Comparison of ENCODE assay signal across 8 cellular contexts in genomic region chr17:2214887-2215615, GRCh38.
DNase-seq lines count a peak whose midpoint lies in the region; ATAC-seq and TF ChIP-seq lines count a peak whose summit lies in the region.

No MANE protein-coding gene starts in this region.

- H3K27me3 ChIP-seq in DOHH2 (ENCODE audit: control insufficient read depth, low read length): no peaks in the 10 kb centered on the region
- no peaks in the 10 kb centered on the region for H3K27me3 ChIP-seq in ovary

- TF ChIP-seq CTCF in DOHH2 (IDR thresholded peaks at IDR 0.05; ENCODE audit: low read depth, low read length, poor library complexity, severe bottlenecking) (no peak), ovary (IDR thresholded peaks at IDR 0.05) (no peak)

- H3K9me3 ChIP-seq in DOHH2 (ENCODE audit: control insufficient read depth, insufficient read depth, low read length) (no peaks in the 10 kb centered on the region), ovary (no peaks in the 10 kb centered on the region)

- H4K20me1 ChIP-seq in DOHH2 (ENCODE audit: control insufficient read depth, insufficient read depth, low read depth, low read length): 0 out of 2 replicates have a peak, but pooled peaks cover 4% of the 10 kb centered on the region

- H3K4me2 ChIP-seq in DOHH2 (ENCODE audit: low read length): peak overlapping the region; percentile 87

- H3K36me3 ChIP-seq in DOHH2 (ENCODE audit: control insufficient read depth, low read length) (peaks cover 6% of the 10 kb centered on the region; the same call in 1 of the 2 replicates), ovary (no peaks in the 10 kb centered on the region)

- 4 to 7% (median 6%) methylated on average over 11 of the region's 11 CpGs for WGBS in ovary, 3 donors

- no peak for TF ChIP-seq EP300 in ovary (IDR thresholded peaks at IDR 0.05)

- H3K27ac ChIP-seq in DOHH2 (ENCODE audit: low read depth, low read length): peak overlapping the region; percentile 84
- H3K27ac ChIP-seq in epithelial cell of prostate: peak overlapping the region; percentile 72
- peak overlapping the region; percentile 76 to 94 for H3K27ac ChIP-seq in ovary

- intact Hi-C loops in ovary (cut with DNase I): loop anchor here in 1 of 4 donors (5.0 kb wide), 1 partner anchor 38 kb away; no protein-coding TSS in a partner anchor

- peaks cover 15% of the 10 kb centered on the region for H3K79me2 ChIP-seq in DOHH2 (ENCODE audit: control insufficient read depth, low read length)

- no peaks in the 10 kb centered on the region for H3K9me2 ChIP-seq in DOHH2 (replicated peaks; ENCODE audit: control insufficient read depth, low read length)

- no peak for ATAC-seq in GM21717 (IDR thresholded peaks at IDR 0.05; ENCODE audit: unreplicated experiment)
- no peak for ATAC-seq in HG03520 (IDR thresholded peaks at IDR 0.05; ENCODE audit: unreplicated experiment)
- ATAC-seq in HG03378 (IDR thresholded peaks at IDR 0.05; ENCODE audit: unreplicated experiment): no peak

- TF ChIP-seq POLR2A in ovary (IDR thresholded peaks at IDR 0.05): no peak

- DNase-seq in SHP77 (lab: John Stamatoyannopoulos, UW) (peak; percentile 20 to 25), epithelial cell of prostate (ENCODE audit: low read depth, low spot score) (no peak), ovary (peak in 2 of 5 donors; percentile 62 to 67), NOMO-1 treated with dmso at 0.1 percent for 144 hours (lab: John Stamatoyannopoulos, UW; ENCODE audit: unreplicated experiment) (no peak)

- H3K4me1 ChIP-seq in DOHH2 (ENCODE audit: control insufficient read depth, low read length) (peaks cover 58% of the 10 kb centered on the region), ovary (ENCODE audit: insufficient read depth) (peaks cover 21% of the 10 kb centered on the region)

- H3F3A ChIP-seq in DOHH2 (ENCODE audit: control insufficient read depth, insufficient read depth): peaks cover 15% of the 10 kb centered on the region

- H3K4me3 ChIP-seq in DOHH2 (ENCODE audit: low read length) (peak overlapping the region; percentile 58), ovary (no peak overlapping the region)

Comparison
In these comparisons a context has a peak if more than half of its experiments do, and no peak if none do; other contexts are left out.
1. DNase-seq: peak in SHP77 (2 of 2); none in epithelial cell of prostate (single experiment) and NOMO-1 treated with dmso at 0.1 percent for 144 hours (single experiment).
2. Peak in every context shown above with its lines, with median percentiles within 50 percentile points of each other: H3K27ac ChIP-seq.